18 cellular contexts compared by ENCODE assay signal in genomic region chr16:4639899-4640509, GRCh38. TPM values are rescaled to one million over a fixed set of nuclear protein-coding genes. Genes with fewer than 3 reads are reported as not detected.
DNase-seq lines count a peak whose midpoint lies in the region; ATAC-seq and TF ChIP-seq lines count a peak whose summit lies in the region.
"Had no signal": no experiment of that assay in that cellular context is flagged by ENCODE, and none has a peak within 500 bp of the region (broad histone marks: within the 10 kb centered on the region; RNA-seq: fewer than 3 reads in every experiment).

No MANE protein-coding gene starts in this region.

- peaks cover 5% of the 10 kb centered on the region for H3K36me3 Mint-ChIP-seq in chondrocyte (ENCODE audit: low read depth)

- H3K27me3 ChIP-seq in right atrium auricular region: no peaks in the 10 kb centered on the region
- no peaks in the 10 kb centered on the region for H3K27me3 ChIP-seq in lower lobe of right lung (ENCODE audit: low read depth)
- H3K27me3 ChIP-seq in upper lobe of left lung: no peaks in the 10 kb centered on the region
- H3K27me3 ChIP-seq: esophagus muscularis mucosa, vagina had no signal

- TF ChIP-seq EP300 in upper lobe of left lung (IDR thresholded peaks at IDR 0.05): peak in 1 of 4 donors; percentile 53

- 86 to 88% methylated on average over 23 to 27 of the region's 27 CpGs for WGBS in upper lobe of left lung, 2 donors

- ATAC-seq in Right ventricle myocardium superior (ENCODE audit: poor library complexity): peak; percentile 24
- ATAC-seq in lower lobe of right lung: peak in 1 of 2 donors; percentile 30
- ATAC-seq in upper lobe of left lung (ENCODE audit: low FRiP score in 2 of 2): peak in 1 of 2 donors; percentile 56

- TF ChIP-seq POLR2A in upper lobe of left lung (IDR thresholded peaks at IDR 0.05) (no peak), erythroblast (IDR thresholded peaks at IDR 0.05; ENCODE audit: low read length) (no peak)

- H3K27me3 Mint-ChIP-seq in chondrocyte (ENCODE audit: low read depth): no peaks in the 10 kb centered on the region
- H3K27me3 Mint-ChIP-seq: stimulated activated naive CD8-positive, alpha-beta T cell treated with anti-CD3 and anti-CD28 coated beads, Interleukin-15, Interleukin-2, amounts not matched to agents 100 ng/mL and 50 ng/mL, for 24 hours had no signal

- peaks cover 8% of the 10 kb centered on the region for H3K4me1 Mint-ChIP-seq in chondrocyte (ENCODE audit: low read depth)

- H3K4me3 Mint-ChIP-seq in chondrocyte (ENCODE audit: unreplicated experiment): no peak overlapping the region
- H3K4me3 Mint-ChIP-seq: stimulated activated naive CD8-positive, alpha-beta T cell treated with anti-CD3 and anti-CD28 coated beads, Interleukin-15, Interleukin-2, amounts not matched to agents 100 ng/mL and 50 ng/mL, for 24 hours had no signal

- TF ChIP-seq CTCF in right atrium auricular region (IDR thresholded peaks at IDR 0.05) (no peak), chondrocyte (IDR thresholded peaks at IDR 0.05) (no peak), lower lobe of right lung (IDR thresholded peaks at IDR 0.05) (no peak), upper lobe of left lung (IDR thresholded peaks at IDR 0.05) (no peak)

- DNase-seq in Right ventricle myocardium superior: no peak
- DNase-seq in right atrium auricular region (ENCODE audit: low spot score): no peak
- no peak for DNase-seq in chondrocyte (ENCODE audit: low spot score)
- DNase-seq in lower lobe of right lung: no peak
- peak in 1 of 2 donors; percentile 79 for DNase-seq in upper lobe of left lung
- no peak for DNase-seq in erythroblast (lab: John Stamatoyannopoulos, UW)
- no peak for DNase-seq in effector CD8-positive, alpha-beta T cell (lab: John Stamatoyannopoulos, UW)
- no peak for DNase-seq in MV-4-11 (lab: John Stamatoyannopoulos, UW)
- DNase-seq: activated CD8-positive, alpha-beta memory T cell treated with anti-CD3 and anti-CD28 coated beads for 24 hours; activated effector memory CD4-positive, alpha-beta T cell treated with anti-CD3 and anti-CD28 coated beads, Interleukin-2, amount 50 U/mL, for 16 hours; aorta; NCI-H2029; posterior cingulate gyrus; stimulated activated CD4-positive, alpha-beta T cell treated with anti-CD3 and anti-CD28 coated beads, Interleukin-12 subunit alpha, Interleukin-12 subunit beta, amount 100 ng/mL, for 4 hours; SW 1271 had no signal

- intact Hi-C loops in Right ventricle myocardium superior (cut with DNase I): no loop called here
- intact Hi-C loops in lower lobe of right lung (cut with DNase I): no loop called here

- H3K9me3 ChIP-seq in right atrium auricular region: no peaks in the 10 kb centered on the region
- no peaks in the 10 kb centered on the region for H3K9me3 ChIP-seq in lower lobe of right lung
- no peaks in the 10 kb centered on the region for H3K9me3 ChIP-seq in upper lobe of left lung
- H3K9me3 ChIP-seq: esophagus muscularis mucosa, vagina had no signal

- H3K4me3 ChIP-seq in right atrium auricular region: no peak overlapping the region
- H3K4me3 ChIP-seq in lower lobe of right lung: no peak overlapping the region
- H3K4me3 ChIP-seq in upper lobe of left lung: no peak overlapping the region
- H3K4me3 ChIP-seq: esophagus muscularis mucosa, vagina had no signal

- no peak overlapping the region for H3K27ac ChIP-seq in right atrium auricular region
- H3K27ac ChIP-seq in lower lobe of right lung: peak overlapping the region; percentile 64
- peak overlapping the region; percentile 37 to 74 (median 64) for H3K27ac ChIP-seq in upper lobe of left lung
- H3K27ac ChIP-seq: esophagus muscularis mucosa, vagina had no signal

- H3K36me3 ChIP-seq in right atrium auricular region (no peaks in the 10 kb centered on the region), lower lobe of right lung (peaks cover 28% of the 10 kb centered on the region), upper lobe of left lung (peaks cover 0 to 29% (median 9%) of the 10 kb centered on the region in 4 donors)

- H3K4me1 ChIP-seq in right atrium auricular region (no peaks in the 10 kb centered on the region), lower lobe of right lung (peaks cover 20% of the 10 kb centered on the region), upper lobe of left lung (peaks cover 15 to 36% (median 23%) of the 10 kb centered on the region in 4 donors)

- no peaks in the 10 kb centered on the region for H3K9me3 Mint-ChIP-seq in chondrocyte (ENCODE audit: low read depth)
- H3K9me3 Mint-ChIP-seq: stimulated activated naive CD8-positive, alpha-beta T cell treated with anti-CD3 and anti-CD28 coated beads, Interleukin-15, Interleukin-2, amounts not matched to agents 100 ng/mL and 50 ng/mL, for 24 hours had no signal

- peak overlapping the region; percentile 22 for H3K27ac Mint-ChIP-seq in chondrocyte (ENCODE audit: unreplicated experiment)

RNA-seq across cellular contexts. Expression of gene MGRN1, which starts 15.4 kb away (rescaled TPM):
- 27.9 TPM for total RNA-seq in Right ventricle myocardium superior
- 10 to 100 TPM; 35.6 to 47.4 TPM for total RNA-seq in right atrium auricular region
- 81.9 to 88.4 TPM (median 83.4 TPM) in 3 replicates for total RNA-seq in chondrocyte
- 75.7 TPM for total RNA-seq in lower lobe of right lung
- total RNA-seq in upper lobe of left lung: 100 to 1,000 TPM in 3 of 6 donors, 10 to 100 TPM in 3; 49.0 to 148 (median 99.1) TPM

RNA-seq across cellular contexts. Expression of gene UBALD1, which starts 25.3 kb away (rescaled TPM):
- total RNA-seq in Right ventricle myocardium superior (27.5 TPM), right atrium auricular region (10 to 100 TPM; 10.8 to 12.2 TPM), chondrocyte (22.9 to 36.6 TPM (median 23.6 TPM) in 3 replicates), lower lobe of right lung (30.2 TPM), upper lobe of left lung (10 to 100 TPM; 14.9 to 43.9 (median 25.8) TPM)

RNA-seq across cellular contexts. Expression of gene NUDT16L1, which starts 53.4 kb away (rescaled TPM):
- total RNA-seq in Right ventricle myocardium superior (52.8 TPM), right atrium auricular region (10 to 100 TPM; 25.5 to 61.5 TPM), chondrocyte (20.4 to 27.4 TPM (median 22.9 TPM) in 3 replicates), lower lobe of right lung (27.3 TPM), upper lobe of left lung (10 to 100 TPM; 14.9 to 66.0 (median 34.1) TPM)

Comparison
In these comparisons a context has a peak if more than half of its experiments do, and no peak if none do; other contexts are left out.
1. H3K27ac ChIP-seq: peak in lower lobe of right lung (single experiment) and upper lobe of left lung (4 of 4); none in right atrium auricular region (0 of 2).